Comparison of ENCODE assay signal across 2 cellular contexts in the genomic region with DNA sequence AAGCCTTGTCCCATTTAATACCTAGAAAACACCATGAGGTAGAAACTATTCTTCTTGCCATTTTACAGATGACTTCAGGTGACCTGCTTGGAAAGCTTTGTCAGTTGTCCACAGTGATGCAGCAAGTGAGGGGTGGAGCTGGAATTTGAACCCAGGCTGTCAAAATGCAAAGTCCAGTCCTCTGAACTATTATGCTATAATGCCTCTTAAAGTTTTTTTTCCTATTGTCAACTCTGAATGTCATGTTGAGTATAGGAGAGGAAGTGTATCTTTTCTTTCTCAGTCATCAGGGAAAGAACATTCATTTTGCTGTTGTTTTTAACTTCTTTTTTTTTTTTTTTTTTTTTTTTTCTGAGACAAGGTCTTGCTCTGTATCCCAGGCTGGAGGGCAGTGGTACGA.
TF ChIP-seq lines count a peak whose summit lies in the region.

No MANE protein-coding gene starts in this region.

TF ChIP-seq in GM12891, 5 proteins besides CTCF, POLR2A, EP300 and RAD21:
- TF ChIP-seq SPI1 (IDR thresholded peaks at IDR 0.05; ENCODE audit: low read depth, low read length) (peak; percentile 75), PAX5 (IDR thresholded peaks at IDR 0.05; ENCODE audit: insufficient read depth, low read length, severe bottlenecking) (no peak)
TF ChIP-seq in GM12891: peak in this region for 1.

TF ChIP-seq in GM12878, 131 proteins besides CTCF, POLR2A, EP300 and RAD21 (continues in another document):
- no peak for TF ChIP-seq TAF1 (IDR thresholded peaks at IDR 0.05; ENCODE audit: borderline replicate concordance, low read depth, low read length)
- no peak for TF ChIP-seq TBL1XR1 (IDR thresholded peaks at IDR 0.05; ENCODE audit: low read depth, low read length)
- no peak for TF ChIP-seq PAX8 (IDR thresholded peaks at IDR 0.05)
- peak; percentile 39 for TF ChIP-seq JUNB (IDR thresholded peaks at IDR 0.05)
- TF ChIP-seq SUZ12 (IDR thresholded peaks at IDR 0.05; ENCODE audit: unreplicated experiment): no peak
- no peak for TF ChIP-seq BCL11A (IDR thresholded peaks at IDR 0.05; ENCODE audit: low read depth, low read length)
- TF ChIP-seq POLR2AphosphoS5 (IDR thresholded peaks at IDR 0.05; ENCODE audit: low read length): no peak
- 0 out of 4 replicates have a peak, but pooled peaks of 1 of the 2 experiments have one; percentile 7 for TF ChIP-seq IKZF2 (IDR thresholded peaks at IDR 0.05)
- no peak for TF ChIP-seq SRF (IDR thresholded peaks at IDR 0.05; ENCODE audit: low read depth in 2 of 2, low read length in 2 of 2)
- TF ChIP-seq, protein P1, sequence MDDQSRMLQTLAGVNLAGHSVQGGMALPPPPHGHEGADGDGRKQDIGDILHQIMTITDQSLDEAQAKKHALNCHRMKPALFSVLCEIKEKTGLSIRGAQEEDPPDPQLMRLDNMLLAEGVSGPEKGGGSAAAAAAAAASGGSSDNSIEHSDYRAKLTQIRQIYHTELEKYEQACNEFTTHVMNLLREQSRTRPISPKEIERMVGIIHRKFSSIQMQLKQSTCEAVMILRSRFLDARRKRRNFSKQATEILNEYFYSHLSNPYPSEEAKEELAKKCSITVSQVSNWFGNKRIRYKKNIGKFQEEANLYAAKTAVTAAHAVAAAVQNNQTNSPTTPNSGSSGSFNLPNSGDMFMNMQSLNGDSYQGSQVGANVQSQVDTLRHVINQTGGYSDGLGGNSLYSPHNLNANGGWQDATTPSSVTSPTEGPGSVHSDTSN (IDR thresholded peaks at IDR 0.05; ENCODE audit: insufficient replicate concordance, low read depth, low read length): no peak
- no peak for TF ChIP-seq ZNF24 (IDR thresholded peaks at IDR 0.05)
- TF ChIP-seq, protein P2, sequence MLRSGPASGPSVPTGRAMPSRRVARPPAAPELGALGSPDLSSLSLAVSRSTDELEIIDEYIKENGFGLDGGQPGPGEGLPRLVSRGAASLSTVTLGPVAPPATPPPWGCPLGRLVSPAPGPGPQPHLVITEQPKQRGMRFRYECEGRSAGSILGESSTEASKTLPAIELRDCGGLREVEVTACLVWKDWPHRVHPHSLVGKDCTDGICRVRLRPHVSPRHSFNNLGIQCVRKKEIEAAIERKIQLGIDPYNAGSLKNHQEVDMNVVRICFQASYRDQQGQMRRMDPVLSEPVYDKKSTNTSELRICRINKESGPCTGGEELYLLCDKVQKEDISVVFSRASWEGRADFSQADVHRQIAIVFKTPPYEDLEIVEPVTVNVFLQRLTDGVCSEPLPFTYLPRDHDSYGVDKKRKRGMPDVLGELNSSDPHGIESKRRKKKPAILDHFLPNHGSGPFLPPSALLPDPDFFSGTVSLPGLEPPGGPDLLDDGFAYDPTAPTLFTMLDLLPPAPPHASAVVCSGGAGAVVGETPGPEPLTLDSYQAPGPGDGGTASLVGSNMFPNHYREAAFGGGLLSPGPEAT (IDR thresholded peaks at IDR 0.05; ENCODE audit: low read depth): no peak
- no peak for TF ChIP-seq FOXM1 (IDR thresholded peaks at IDR 0.05; ENCODE audit: low read depth, low read length)
- peak; percentile 64 for TF ChIP-seq ZNF384 (IDR thresholded peaks at IDR 0.05; ENCODE audit: borderline replicate concordance, low read depth, low read length)
- no peak for TF ChIP-seq EED (IDR thresholded peaks at IDR 0.05; ENCODE audit: low read depth)
- TF ChIP-seq, protein P3, sequence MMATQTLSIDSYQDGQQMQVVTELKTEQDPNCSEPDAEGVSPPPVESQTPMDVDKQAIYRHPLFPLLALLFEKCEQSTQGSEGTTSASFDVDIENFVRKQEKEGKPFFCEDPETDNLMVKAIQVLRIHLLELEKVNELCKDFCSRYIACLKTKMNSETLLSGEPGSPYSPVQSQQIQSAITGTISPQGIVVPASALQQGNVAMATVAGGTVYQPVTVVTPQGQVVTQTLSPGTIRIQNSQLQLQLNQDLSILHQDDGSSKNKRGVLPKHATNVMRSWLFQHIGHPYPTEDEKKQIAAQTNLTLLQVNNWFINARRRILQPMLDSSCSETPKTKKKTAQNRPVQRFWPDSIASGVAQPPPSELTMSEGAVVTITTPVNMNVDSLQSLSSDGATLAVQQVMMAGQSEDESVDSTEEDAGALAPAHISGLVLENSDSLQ (IDR thresholded peaks at IDR 0.05): no peak
- TF ChIP-seq GATAD2B (conservative IDR thresholded peaks at IDR 0.05; ENCODE audit: low read depth): no peak
- no peak for TF ChIP-seq ZNF274 (IDR thresholded peaks at IDR 0.05; ENCODE audit: insufficient read depth, insufficient read length)
- TF ChIP-seq CREB1 (IDR thresholded peaks at IDR 0.05; ENCODE audit: low read depth): no peak
- TF ChIP-seq CBX3 (IDR thresholded peaks at IDR 0.05; ENCODE audit: borderline replicate concordance, low read depth): no peak
- no peak for TF ChIP-seq CBX5 (IDR thresholded peaks at IDR 0.05; ENCODE audit: low read depth)
- TF ChIP-seq ZNF622 (IDR thresholded peaks at IDR 0.05): no peak
- no peak for TF ChIP-seq POLR2AphosphoS2 (IDR thresholded peaks at IDR 0.05; ENCODE audit: low read depth, low read length)
- no peak for TF ChIP-seq MXI1 (IDR thresholded peaks at IDR 0.05; ENCODE audit: low read depth, low read length)
- TF ChIP-seq CHD2 (IDR thresholded peaks at IDR 0.05; ENCODE audit: borderline replicate concordance, low read depth, low read length): no peak
- TF ChIP-seq, protein P4, sequence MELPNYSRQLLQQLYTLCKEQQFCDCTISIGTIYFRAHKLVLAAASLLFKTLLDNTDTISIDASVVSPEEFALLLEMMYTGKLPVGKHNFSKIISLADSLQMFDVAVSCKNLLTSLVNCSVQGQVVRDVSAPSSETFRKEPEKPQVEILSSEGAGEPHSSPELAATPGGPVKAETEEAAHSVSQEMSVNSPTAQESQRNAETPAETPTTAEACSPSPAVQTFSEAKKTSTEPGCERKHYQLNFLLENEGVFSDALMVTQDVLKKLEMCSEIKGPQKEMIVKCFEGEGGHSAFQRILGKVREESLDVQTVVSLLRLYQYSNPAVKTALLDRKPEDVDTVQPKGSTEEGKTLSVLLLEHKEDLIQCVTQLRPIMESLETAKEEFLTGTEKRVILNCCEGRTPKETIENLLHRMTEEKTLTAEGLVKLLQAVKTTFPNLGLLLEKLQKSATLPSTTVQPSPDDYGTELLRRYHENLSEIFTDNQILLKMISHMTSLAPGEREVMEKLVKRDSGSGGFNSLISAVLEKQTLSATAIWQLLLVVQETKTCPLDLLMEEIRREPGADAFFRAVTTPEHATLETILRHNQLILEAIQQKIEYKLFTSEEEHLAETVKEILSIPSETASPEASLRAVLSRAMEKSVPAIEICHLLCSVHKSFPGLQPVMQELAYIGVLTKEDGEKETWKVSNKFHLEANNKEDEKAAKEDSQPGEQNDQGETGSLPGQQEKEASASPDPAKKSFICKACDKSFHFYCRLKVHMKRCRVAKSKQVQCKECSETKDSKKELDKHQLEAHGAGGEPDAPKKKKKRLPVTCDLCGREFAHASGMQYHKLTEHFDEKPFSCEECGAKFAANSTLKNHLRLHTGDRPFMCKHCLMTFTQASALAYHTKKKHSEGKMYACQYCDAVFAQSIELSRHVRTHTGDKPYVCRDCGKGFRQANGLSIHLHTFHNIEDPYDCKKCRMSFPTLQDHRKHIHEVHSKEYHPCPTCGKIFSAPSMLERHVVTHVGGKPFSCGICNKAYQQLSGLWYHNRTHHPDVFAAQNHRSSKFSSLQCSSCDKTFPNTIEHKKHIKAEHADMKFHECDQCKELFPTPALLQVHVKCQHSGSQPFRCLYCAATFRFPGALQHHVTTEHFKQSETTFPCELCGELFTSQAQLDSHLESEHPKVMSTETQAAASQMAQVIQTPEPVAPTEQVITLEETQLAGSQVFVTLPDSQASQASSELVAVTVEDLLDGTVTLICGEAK (IDR thresholded peaks at IDR 0.05; ENCODE audit: borderline replicate concordance): peak; percentile 22; the same call in 1 of the 2 replicates
- TF ChIP-seq NFYA (IDR thresholded peaks at IDR 0.05; ENCODE audit: borderline replicate concordance, low read depth, low read length): no peak
- TF ChIP-seq NFIC (IDR thresholded peaks at IDR 0.05; ENCODE audit: low read depth, low read length): peak; percentile 27; the same call in 1 of the 2 replicates
- TF ChIP-seq LARP7 (IDR thresholded peaks at IDR 0.05): no peak
- TF ChIP-seq, protein P5, sequence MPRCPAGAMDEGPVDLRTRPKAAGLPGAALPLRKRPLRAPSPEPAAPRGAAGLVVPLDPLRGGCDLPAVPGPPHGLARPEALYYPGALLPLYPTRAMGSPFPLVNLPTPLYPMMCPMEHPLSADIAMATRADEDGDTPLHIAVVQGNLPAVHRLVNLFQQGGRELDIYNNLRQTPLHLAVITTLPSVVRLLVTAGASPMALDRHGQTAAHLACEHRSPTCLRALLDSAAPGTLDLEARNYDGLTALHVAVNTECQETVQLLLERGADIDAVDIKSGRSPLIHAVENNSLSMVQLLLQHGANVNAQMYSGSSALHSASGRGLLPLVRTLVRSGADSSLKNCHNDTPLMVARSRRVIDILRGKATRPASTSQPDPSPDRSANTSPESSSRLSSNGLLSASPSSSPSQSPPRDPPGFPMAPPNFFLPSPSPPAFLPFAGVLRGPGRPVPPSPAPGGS (IDR thresholded peaks at IDR 0.05; ENCODE audit: borderline replicate concordance, insufficient read depth, low read depth, low read length, poor library complexity, severe bottlenecking): no peak
- TF ChIP-seq, protein P6, sequence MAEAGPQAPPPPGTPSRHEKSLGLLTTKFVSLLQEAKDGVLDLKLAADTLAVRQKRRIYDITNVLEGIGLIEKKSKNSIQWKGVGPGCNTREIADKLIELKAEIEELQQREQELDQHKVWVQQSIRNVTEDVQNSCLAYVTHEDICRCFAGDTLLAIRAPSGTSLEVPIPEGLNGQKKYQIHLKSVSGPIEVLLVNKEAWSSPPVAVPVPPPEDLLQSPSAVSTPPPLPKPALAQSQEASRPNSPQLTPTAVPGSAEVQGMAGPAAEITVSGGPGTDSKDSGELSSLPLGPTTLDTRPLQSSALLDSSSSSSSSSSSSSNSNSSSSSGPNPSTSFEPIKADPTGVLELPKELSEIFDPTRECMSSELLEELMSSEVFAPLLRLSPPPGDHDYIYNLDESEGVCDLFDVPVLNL (IDR thresholded peaks at IDR 0.05; ENCODE audit: low read depth, low read length): no peak
- TF ChIP-seq, protein P7, sequence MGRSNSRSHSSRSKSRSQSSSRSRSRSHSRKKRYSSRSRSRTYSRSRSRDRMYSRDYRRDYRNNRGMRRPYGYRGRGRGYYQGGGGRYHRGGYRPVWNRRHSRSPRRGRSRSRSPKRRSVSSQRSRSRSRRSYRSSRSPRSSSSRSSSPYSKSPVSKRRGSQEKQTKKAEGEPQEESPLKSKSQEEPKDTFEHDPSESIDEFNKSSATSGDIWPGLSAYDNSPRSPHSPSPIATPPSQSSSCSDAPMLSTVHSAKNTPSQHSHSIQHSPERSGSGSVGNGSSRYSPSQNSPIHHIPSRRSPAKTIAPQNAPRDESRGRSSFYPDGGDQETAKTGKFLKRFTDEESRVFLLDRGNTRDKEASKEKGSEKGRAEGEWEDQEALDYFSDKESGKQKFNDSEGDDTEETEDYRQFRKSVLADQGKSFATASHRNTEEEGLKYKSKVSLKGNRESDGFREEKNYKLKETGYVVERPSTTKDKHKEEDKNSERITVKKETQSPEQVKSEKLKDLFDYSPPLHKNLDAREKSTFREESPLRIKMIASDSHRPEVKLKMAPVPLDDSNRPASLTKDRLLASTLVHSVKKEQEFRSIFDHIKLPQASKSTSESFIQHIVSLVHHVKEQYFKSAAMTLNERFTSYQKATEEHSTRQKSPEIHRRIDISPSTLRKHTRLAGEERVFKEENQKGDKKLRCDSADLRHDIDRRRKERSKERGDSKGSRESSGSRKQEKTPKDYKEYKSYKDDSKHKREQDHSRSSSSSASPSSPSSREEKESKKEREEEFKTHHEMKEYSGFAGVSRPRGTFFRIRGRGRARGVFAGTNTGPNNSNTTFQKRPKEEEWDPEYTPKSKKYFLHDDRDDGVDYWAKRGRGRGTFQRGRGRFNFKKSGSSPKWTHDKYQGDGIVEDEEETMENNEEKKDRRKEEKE (IDR thresholded peaks at IDR 0.05): no peak
- TF ChIP-seq CREM (IDR thresholded peaks at IDR 0.05; ENCODE audit: low read depth): no peak
- no peak for TF ChIP-seq ZNF217 (IDR thresholded peaks at IDR 0.05)
- TF ChIP-seq SPI1 (IDR thresholded peaks at IDR 0.05; ENCODE audit: borderline replicate concordance, insufficient read depth, low read depth, low read length): peak; percentile 74
- no peak for TF ChIP-seq TCF3 (IDR thresholded peaks at IDR 0.05; ENCODE audit: borderline replicate concordance, insufficient read depth, low read depth, low read length)
- TF ChIP-seq, protein P8, sequence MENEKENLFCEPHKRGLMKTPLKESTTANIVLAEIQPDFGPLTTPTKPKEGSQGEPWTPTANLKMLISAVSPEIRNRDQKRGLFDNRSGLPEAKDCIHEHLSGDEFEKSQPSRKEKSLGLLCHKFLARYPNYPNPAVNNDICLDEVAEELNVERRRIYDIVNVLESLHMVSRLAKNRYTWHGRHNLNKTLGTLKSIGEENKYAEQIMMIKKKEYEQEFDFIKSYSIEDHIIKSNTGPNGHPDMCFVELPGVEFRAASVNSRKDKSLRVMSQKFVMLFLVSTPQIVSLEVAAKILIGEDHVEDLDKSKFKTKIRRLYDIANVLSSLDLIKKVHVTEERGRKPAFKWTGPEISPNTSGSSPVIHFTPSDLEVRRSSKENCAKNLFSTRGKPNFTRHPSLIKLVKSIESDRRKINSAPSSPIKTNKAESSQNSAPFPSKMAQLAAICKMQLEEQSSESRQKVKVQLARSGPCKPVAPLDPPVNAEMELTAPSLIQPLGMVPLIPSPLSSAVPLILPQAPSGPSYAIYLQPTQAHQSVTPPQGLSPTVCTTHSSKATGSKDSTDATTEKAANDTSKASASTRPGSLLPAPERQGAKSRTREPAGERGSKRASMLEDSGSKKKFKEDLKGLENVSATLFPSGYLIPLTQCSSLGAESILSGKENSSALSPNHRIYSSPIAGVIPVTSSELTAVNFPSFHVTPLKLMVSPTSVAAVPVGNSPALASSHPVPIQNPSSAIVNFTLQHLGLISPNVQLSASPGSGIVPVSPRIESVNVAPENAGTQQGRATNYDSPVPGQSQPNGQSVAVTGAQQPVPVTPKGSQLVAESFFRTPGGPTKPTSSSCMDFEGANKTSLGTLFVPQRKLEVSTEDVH (IDR thresholded peaks at IDR 0.05; ENCODE audit: low read depth, partially characterized antibody): no peak
- TF ChIP-seq HDAC2 (IDR thresholded peaks at IDR 0.05): no peak
- TF ChIP-seq CBFB (IDR thresholded peaks at IDR 0.05; ENCODE audit: low read depth): no peak
- no peak for TF ChIP-seq TCF7 (IDR thresholded peaks at IDR 0.05; ENCODE audit: borderline replicate concordance)
